ENCODE assay signal across 1 cellular context in the genomic region with DNA sequence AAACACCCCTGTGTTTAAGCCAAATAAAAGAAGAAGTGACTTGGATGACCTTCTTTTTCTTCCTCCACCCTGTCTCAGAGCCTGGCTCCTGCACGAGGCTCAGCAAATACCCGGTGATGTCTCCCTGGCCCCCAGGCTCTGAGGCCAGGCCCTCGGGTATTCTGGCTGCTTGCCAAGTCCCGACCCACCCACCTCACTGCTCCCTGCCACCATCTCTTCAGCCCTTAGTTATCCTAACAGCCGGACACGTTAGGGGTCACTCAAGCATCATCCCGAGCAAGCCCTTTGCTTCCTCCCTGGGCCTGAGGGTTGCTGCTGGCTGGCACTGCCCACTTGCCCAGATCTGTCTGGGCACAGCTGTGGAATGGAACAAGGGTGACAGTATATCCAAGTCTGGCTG.
A peak's percentile ranks its signal among the peaks of the same experiment; 100 is the strongest.
TF ChIP-seq lines count a peak whose summit lies in the region.

No MANE protein-coding gene starts in this region.

TF ChIP-seq in HEK293, 187 proteins besides CTCF, POLR2A, EP300 and RAD21 (continued from another document):
- TF ChIP-seq, protein P1, sequence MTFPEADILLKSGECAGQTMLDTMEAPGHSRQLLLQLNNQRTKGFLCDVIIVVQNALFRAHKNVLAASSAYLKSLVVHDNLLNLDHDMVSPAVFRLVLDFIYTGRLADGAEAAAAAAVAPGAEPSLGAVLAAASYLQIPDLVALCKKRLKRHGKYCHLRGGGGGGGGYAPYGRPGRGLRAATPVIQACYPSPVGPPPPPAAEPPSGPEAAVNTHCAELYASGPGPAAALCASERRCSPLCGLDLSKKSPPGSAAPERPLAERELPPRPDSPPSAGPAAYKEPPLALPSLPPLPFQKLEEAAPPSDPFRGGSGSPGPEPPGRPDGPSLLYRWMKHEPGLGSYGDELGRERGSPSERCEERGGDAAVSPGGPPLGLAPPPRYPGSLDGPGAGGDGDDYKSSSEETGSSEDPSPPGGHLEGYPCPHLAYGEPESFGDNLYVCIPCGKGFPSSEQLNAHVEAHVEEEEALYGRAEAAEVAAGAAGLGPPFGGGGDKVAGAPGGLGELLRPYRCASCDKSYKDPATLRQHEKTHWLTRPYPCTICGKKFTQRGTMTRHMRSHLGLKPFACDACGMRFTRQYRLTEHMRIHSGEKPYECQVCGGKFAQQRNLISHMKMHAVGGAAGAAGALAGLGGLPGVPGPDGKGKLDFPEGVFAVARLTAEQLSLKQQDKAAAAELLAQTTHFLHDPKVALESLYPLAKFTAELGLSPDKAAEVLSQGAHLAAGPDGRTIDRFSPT (tag by site-specific recombination; IDR thresholded peaks at IDR 0.05) = 0 out of 2 replicates have a peak, but pooled peaks have one; percentile 24
